Comparison of ENCODE assay signal across 7 cellular contexts in the genomic region with DNA sequence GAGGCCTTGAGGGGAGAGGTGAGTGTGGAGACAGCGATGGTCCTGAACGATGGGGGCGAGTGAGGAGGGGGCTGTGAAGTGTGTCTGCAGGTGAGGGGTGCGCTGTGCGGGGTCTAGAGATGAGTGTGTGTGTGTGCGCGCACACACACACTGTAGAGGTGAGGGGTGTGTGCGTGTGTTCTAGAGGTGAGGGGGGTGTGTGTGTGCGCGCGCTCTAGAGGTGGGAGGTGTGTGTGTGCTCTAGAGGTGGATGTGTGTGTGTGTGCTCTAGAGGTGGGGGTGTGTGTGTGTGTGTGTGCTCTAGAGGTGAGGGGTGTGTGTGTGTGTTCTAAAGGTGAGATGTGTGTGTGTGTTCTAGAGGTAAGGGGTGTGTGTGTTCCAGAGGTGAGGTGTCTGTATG. TPM values are rescaled to one million over a fixed set of nuclear protein-coding genes. Genes with fewer than 3 reads are reported as not detected.
DNase-seq lines count a peak whose midpoint lies in the region; ATAC-seq and TF ChIP-seq lines count a peak whose summit lies in the region.

No MANE protein-coding gene starts in this region.

- DNase-seq in HAP-1 (ENCODE audit: low spot score in 2 of 2) = no peak
- no peak for DNase-seq in activated naive CD8-positive, alpha-beta T cell treated with anti-CD3 and anti-CD28 coated beads, Interleukin-2, amount 50 U/mL, for 24 hours
- DNase-seq in hepatocyte (ENCODE audit: low spot score) = no peak
- DNase-seq in stimulated activated naive CD8-positive, alpha-beta T cell treated with anti-CD3 and anti-CD28 coated beads, Interleukin-15, amount 100 ng/mL, for 72 hours = no peak
- no peak for DNase-seq in RPMI8226
- DNase-seq in mesothelial cell of epicardium (ENCODE audit: low spot score in 2 of 2, unreplicated experiment in 2 of 2) = no peak
- DNase-seq in iPS-NIHi11 (ENCODE audit: low spot score) = no peak

- no peak overlapping the region for H2AFZ ChIP-seq in hepatocyte

- TF ChIP-seq CTCF in hepatocyte (IDR thresholded peaks at IDR 0.05; ENCODE audit: poor library complexity) (no peak), mesothelial cell of epicardium (IDR thresholded peaks at IDR 0.05; ENCODE audit: unreplicated experiment) (no peak)

- no peaks in the 10 kb centered on the region for H3K36me3 ChIP-seq in HAP-1 (replicated peaks)
- H3K36me3 ChIP-seq in hepatocyte (replicated peaks; ENCODE audit: insufficient read depth, low read depth) = no peaks in the 10 kb centered on the region

- in situ Hi-C loops in HAP-1 (cut with MboI; ENCODE audit: low sequenced_read_pairs) = no loop called here

- no peak for ATAC-seq in activated naive CD8-positive, alpha-beta T cell treated with anti-CD3 and anti-CD28 coated beads, Interleukin-2, amount 50 U/mL, for 24 hours
- ATAC-seq in stimulated activated naive CD8-positive, alpha-beta T cell treated with anti-CD3 and anti-CD28 coated beads, Interleukin-15, amount 100 ng/mL, for 72 hours = peak; percentile 34

- no peaks in the 10 kb centered on the region for H3K36me3 Mint-ChIP-seq in activated naive CD8-positive, alpha-beta T cell treated with anti-CD3 and anti-CD28 coated beads, Interleukin-2, amount 50 U/mL, for 24 hours (ENCODE audit: low read depth)
- H3K36me3 Mint-ChIP-seq in mesothelial cell of epicardium = no peaks in the 10 kb centered on the region

- peaks cover 21% of the 10 kb centered on the region for H3K27me3 Mint-ChIP-seq in activated naive CD8-positive, alpha-beta T cell treated with anti-CD3 and anti-CD28 coated beads, Interleukin-2, amount 50 U/mL, for 24 hours
- H3K27me3 Mint-ChIP-seq in stimulated activated naive CD8-positive, alpha-beta T cell treated with anti-CD3 and anti-CD28 coated beads, Interleukin-15, amount 100 ng/mL, for 72 hours = peaks cover 21% of the 10 kb centered on the region
- no peaks in the 10 kb centered on the region for H3K27me3 Mint-ChIP-seq in mesothelial cell of epicardium (ENCODE audit: low read depth)

- H3K27ac Mint-ChIP-seq in activated naive CD8-positive, alpha-beta T cell treated with anti-CD3 and anti-CD28 coated beads, Interleukin-2, amount 50 U/mL, for 24 hours = no peak overlapping the region
- peak overlapping the region; percentile 30 to 60 for H3K27ac Mint-ChIP-seq in stimulated activated naive CD8-positive, alpha-beta T cell treated with anti-CD3 and anti-CD28 coated beads, Interleukin-15, amount 100 ng/mL, for 72 hours
- no peak overlapping the region for H3K27ac Mint-ChIP-seq in mesothelial cell of epicardium

- WGBS in hepatocyte (ENCODE audit: low lambda C conversion rate, missing lambda C conversion rate) = 93% methylated on average over 3 of the region's 11 CpGs

- no peaks in the 10 kb centered on the region for H3K27me3 ChIP-seq in HAP-1 (ENCODE audit: low read depth)
- H3K27me3 ChIP-seq in hepatocyte = no peaks in the 10 kb centered on the region

- H3K9me3 ChIP-seq in HAP-1 (no peaks in the 10 kb centered on the region), hepatocyte (ENCODE audit: low read depth) (no peaks in the 10 kb centered on the region)

- peaks cover 11% of the 10 kb centered on the region for H3K4me1 Mint-ChIP-seq in activated naive CD8-positive, alpha-beta T cell treated with anti-CD3 and anti-CD28 coated beads, Interleukin-2, amount 50 U/mL, for 24 hours
- peaks cover 12% of the 10 kb centered on the region for H3K4me1 Mint-ChIP-seq in stimulated activated naive CD8-positive, alpha-beta T cell treated with anti-CD3 and anti-CD28 coated beads, Interleukin-15, amount 100 ng/mL, for 72 hours
- H3K4me1 Mint-ChIP-seq in mesothelial cell of epicardium = peaks cover 11% of the 10 kb centered on the region

- peak overlapping the region; percentile 31 for H3K4me3 ChIP-seq in HAP-1
- no peak overlapping the region for H3K4me3 ChIP-seq in hepatocyte

- H3K4me1 ChIP-seq in HAP-1 = peaks cover 16% of the 10 kb centered on the region
- H3K4me1 ChIP-seq in hepatocyte (ENCODE audit: insufficient read depth) = peaks cover 10% of the 10 kb centered on the region

- H4K20me1 ChIP-seq in hepatocyte (ENCODE audit: insufficient read depth, poor library complexity, severe bottlenecking) = no peaks in the 10 kb centered on the region

- H3K9me2 ChIP-seq in hepatocyte (replicated peaks; ENCODE audit: insufficient read depth) = no peaks in the 10 kb centered on the region

- no peak overlapping the region for H3K27ac ChIP-seq in hepatocyte

- H3K4me3 Mint-ChIP-seq in activated naive CD8-positive, alpha-beta T cell treated with anti-CD3 and anti-CD28 coated beads, Interleukin-2, amount 50 U/mL, for 24 hours = peak overlapping the region; percentile 66
- peak overlapping the region; percentile 91 to 93 for H3K4me3 Mint-ChIP-seq in stimulated activated naive CD8-positive, alpha-beta T cell treated with anti-CD3 and anti-CD28 coated beads, Interleukin-15, amount 100 ng/mL, for 72 hours
- no peak overlapping the region for H3K4me3 Mint-ChIP-seq in mesothelial cell of epicardium

- H3K4me2 ChIP-seq in hepatocyte = peak overlapping the region; percentile 69

- no peaks in the 10 kb centered on the region for H3K9me3 Mint-ChIP-seq in activated naive CD8-positive, alpha-beta T cell treated with anti-CD3 and anti-CD28 coated beads, Interleukin-2, amount 50 U/mL, for 24 hours
- H3K9me3 Mint-ChIP-seq in stimulated activated naive CD8-positive, alpha-beta T cell treated with anti-CD3 and anti-CD28 coated beads, Interleukin-15, amount 100 ng/mL, for 72 hours = no peaks in the 10 kb centered on the region
- H3K9me3 Mint-ChIP-seq in mesothelial cell of epicardium = peaks cover 7% of the 10 kb centered on the region

- H3K79me2 ChIP-seq in hepatocyte = no peaks in the 10 kb centered on the region

RNA-seq across cellular contexts. Expression of a gene that starts 0.6 kb away (rescaled TPM):
- total RNA-seq in hepatocyte = 3.5 and 4.1 TPM in 2 replicates
- polyA plus RNA-seq in hepatocyte = 2.4 and 3.7 TPM in 2 replicates
- 0.42 to 1.0 TPM (median 0.58 TPM) in 3 replicates for total RNA-seq in mesothelial cell of epicardium

RNA-seq across cellular contexts. Expression of a gene that starts 21.8 kb away (rescaled TPM):
- total RNA-seq in hepatocyte (52.2 and 54.0 TPM in 2 replicates), mesothelial cell of epicardium (32.0 to 37.7 TPM (median 36.1 TPM) in 3 replicates)
- polyA plus RNA-seq in hepatocyte = 51.8 and 64.2 TPM in 2 replicates

RNA-seq across cellular contexts. Expression of a gene that starts 48.3 kb away (rescaled TPM):
- total RNA-seq in hepatocyte (80.9 and 90.2 TPM in 2 replicates), mesothelial cell of epicardium (51.6 to 56.5 TPM (median 53.1 TPM) in 3 replicates)
- polyA plus RNA-seq in hepatocyte = 41.2 and 42.2 TPM in 2 replicates

Comparison
In these comparisons a context has a peak if more than half of its experiments do, and no peak if none do; other contexts are left out.
1. H3K27ac Mint-ChIP-seq: peak in stimulated activated naive CD8-positive, alpha-beta T cell treated with anti-CD3 and anti-CD28 coated beads, Interleukin-15, amount 100 ng/mL, for 72 hours (2 of 2); none in activated naive CD8-positive, alpha-beta T cell treated with anti-CD3 and anti-CD28 coated beads, Interleukin-2, amount 50 U/mL, for 24 hours (single experiment) and mesothelial cell of epicardium (single experiment).